In the genomic region with DNA sequence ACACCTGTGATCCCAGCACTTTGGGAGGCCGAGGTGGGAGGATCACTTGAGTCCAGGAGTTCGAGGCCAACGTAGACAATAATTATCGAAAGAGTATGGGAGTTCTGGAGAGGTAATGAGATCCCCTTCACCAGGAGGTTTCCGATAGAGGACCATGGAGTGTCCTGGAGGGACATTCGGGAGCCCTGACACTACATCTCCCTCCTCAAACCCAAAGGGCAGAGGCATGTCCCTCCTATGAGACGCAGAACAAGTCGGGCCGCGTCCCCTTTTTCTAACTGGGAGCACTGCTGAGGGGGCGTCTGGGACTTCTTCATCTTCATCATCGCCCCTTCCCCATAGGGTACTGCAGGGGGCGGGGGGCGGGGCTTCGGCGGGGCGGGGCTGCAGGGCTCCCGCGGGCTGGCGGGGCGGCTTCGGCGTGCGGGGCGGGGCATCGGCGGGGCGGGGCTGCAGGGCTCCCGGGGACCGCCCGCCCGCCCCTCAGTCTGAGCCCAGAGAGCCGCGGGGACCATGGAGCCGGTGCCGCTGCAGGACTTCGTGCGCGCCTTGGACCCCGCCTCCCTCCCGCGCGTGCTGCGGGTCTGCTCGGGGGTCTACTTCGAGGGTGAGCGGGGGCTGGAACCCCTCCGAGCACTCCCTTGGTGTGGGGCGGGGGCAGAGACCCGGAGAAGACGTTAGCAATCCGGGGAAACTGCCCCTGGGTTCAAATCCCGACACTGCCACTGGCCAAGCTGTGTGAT, we compare ENCODE assay signal across 8 cellular contexts. TPM values are rescaled to one million over a fixed set of nuclear protein-coding genes. Genes with fewer than 3 reads are reported as not detected.
DNase-seq lines count a peak whose midpoint lies in the region; ATAC-seq and TF ChIP-seq lines count a peak whose summit lies in the region.

A gene (plus strand): TSS at position 486 of the 743 bp plus-strand sequence. CDS start 28 bp downstream, at position 514.

- H3K27me3 Mint-ChIP-seq in nephron progenitor cell (ENCODE audit: low read depth, poor library complexity): peaks cover 29% of the 10 kb centered on the region
- H3K27me3 Mint-ChIP-seq in stimulated activated naive CD8-positive, alpha-beta T cell treated with anti-CD3 and anti-CD28 coated beads, Interleukin-15, Interleukin-2, amounts not matched to agents 100 ng/mL and 50 ng/mL, for 24 hours: no peaks in the 10 kb centered on the region

- TF ChIP-seq CTCF in AG09309 (IDR thresholded peaks at IDR 0.05; ENCODE audit: control insufficient read depth, insufficient read depth, low read depth, low read length, missing control alignments): no peak
- no peak for TF ChIP-seq CTCF in Peyer's patch (IDR thresholded peaks at IDR 0.05)
- TF ChIP-seq CTCF in fibroblast of pulmonary artery (IDR thresholded peaks at IDR 0.05; ENCODE audit: low read length, missing control alignments): no peak
- no peak for TF ChIP-seq CTCF in nephron progenitor cell (IDR thresholded peaks at IDR 0.05)

- H3K4me3 ChIP-seq in AG09309 (ENCODE audit: control insufficient read depth, low read depth, low read length) (peak within 1 kb of the TSS; percentile 71), Peyer's patch (peak within 1 kb of the TSS; percentile 65 to 86 (median 80)), fibroblast of pulmonary artery (replicated peaks; ENCODE audit: low read depth, low read length) (peak within 1 kb of the TSS; percentile 72)

- TF ChIP-seq POLR2A in Peyer's patch (IDR thresholded peaks at IDR 0.05): peak; percentile 40 to 68

- ATAC-seq in GM21737 (IDR thresholded peaks at IDR 0.05; ENCODE audit: unreplicated experiment): peak; percentile 38

- H3K36me3 Mint-ChIP-seq in nephron progenitor cell (ENCODE audit: low read depth): no peaks in the 10 kb centered on the region
- H3K36me3 Mint-ChIP-seq in stimulated activated naive CD8-positive, alpha-beta T cell treated with anti-CD3 and anti-CD28 coated beads, Interleukin-15, Interleukin-2, amounts not matched to agents 100 ng/mL and 50 ng/mL, for 24 hours (ENCODE audit: low read depth): peaks cover 8% of the 10 kb centered on the region

- DNase-seq in AG09309 (ENCODE audit: low read depth) (no peak), Peyer's patch (peak; percentile 80 to 92 (median 88)), fibroblast of pulmonary artery (ENCODE audit: low read depth) (peak; percentile 33), nephron progenitor cell (peak; percentile 90), A172 (ENCODE audit: low spot score) (no peak)
- peak; percentile 62 to 72 for DNase-seq in activated T-helper 1 cell treated with anti-CD3 and anti-CD28 coated beads, Interleukin-2, amount 50 U/mL, for 16 hours (ENCODE audit: low read depth in 1 of 2, low spot score in 1 of 2)

- H3K27ac ChIP-seq in Peyer's patch: peak within 1 kb of the TSS; percentile 61 to 92 (median 76)

- no peaks in the 10 kb centered on the region for H3K36me3 ChIP-seq in Peyer's patch

- H3K27me3 ChIP-seq in Peyer's patch: no peaks in the 10 kb centered on the region

- no peaks in the 10 kb centered on the region for H3K9me3 ChIP-seq in Peyer's patch

- H3K4me1 ChIP-seq in Peyer's patch: peaks cover 0 to 30% (median 16%) of the 10 kb centered on the region in 4 donors

- no peaks in the 10 kb centered on the region for H3K9me3 Mint-ChIP-seq in nephron progenitor cell
- no peaks in the 10 kb centered on the region for H3K9me3 Mint-ChIP-seq in stimulated activated naive CD8-positive, alpha-beta T cell treated with anti-CD3 and anti-CD28 coated beads, Interleukin-15, Interleukin-2, amounts not matched to agents 100 ng/mL and 50 ng/mL, for 24 hours

- no peak within 1 kb of the TSS for H3K27ac Mint-ChIP-seq in nephron progenitor cell
- peak within 1 kb of the TSS; percentile 94 for H3K27ac Mint-ChIP-seq in stimulated activated naive CD8-positive, alpha-beta T cell treated with anti-CD3 and anti-CD28 coated beads, Interleukin-15, Interleukin-2, amounts not matched to agents 100 ng/mL and 50 ng/mL, for 24 hours

- peak within 1 kb of the TSS; percentile 84 for H3K4me3 Mint-ChIP-seq in nephron progenitor cell
- peak within 1 kb of the TSS; percentile 97 for H3K4me3 Mint-ChIP-seq in stimulated activated naive CD8-positive, alpha-beta T cell treated with anti-CD3 and anti-CD28 coated beads, Interleukin-15, Interleukin-2, amounts not matched to agents 100 ng/mL and 50 ng/mL, for 24 hours

- peaks cover 9% of the 10 kb centered on the region for H3K4me1 Mint-ChIP-seq in nephron progenitor cell
- H3K4me1 Mint-ChIP-seq in stimulated activated naive CD8-positive, alpha-beta T cell treated with anti-CD3 and anti-CD28 coated beads, Interleukin-15, Interleukin-2, amounts not matched to agents 100 ng/mL and 50 ng/mL, for 24 hours (ENCODE audit: low read depth): peaks cover 56% of the 10 kb centered on the region

RNA-seq across cellular contexts. Expression of the gene that starts here (rescaled TPM):
- 10 to 100 TPM in 3 of 4 donors, 1 to 10 TPM in 1; 8.1 to 86.6 (median 22.8) TPM for total RNA-seq in Peyer's patch
- total RNA-seq in A172 (2014; rRNA removed; shearing (Covaris generic)): not detected in 2 replicates

Comparison
In these comparisons a context has a peak if more than half of its experiments do, and no peak if none do; other contexts are left out.
1. DNase-seq: peak in Peyer's patch (3 of 3), activated T-helper 1 cell treated with anti-CD3 and anti-CD28 coated beads, Interleukin-2, amount 50 U/mL, for 16 hours (2 of 2), fibroblast of pulmonary artery (single experiment) and nephron progenitor cell (single experiment); none in AG09309 (single experiment) and A172 (single experiment).
2. Peak in every context shown above with its lines, with median percentiles within 50 percentile points of each other: H3K4me3 ChIP-seq.